29 cellular contexts compared by ENCODE assay signal in the genomic region with DNA sequence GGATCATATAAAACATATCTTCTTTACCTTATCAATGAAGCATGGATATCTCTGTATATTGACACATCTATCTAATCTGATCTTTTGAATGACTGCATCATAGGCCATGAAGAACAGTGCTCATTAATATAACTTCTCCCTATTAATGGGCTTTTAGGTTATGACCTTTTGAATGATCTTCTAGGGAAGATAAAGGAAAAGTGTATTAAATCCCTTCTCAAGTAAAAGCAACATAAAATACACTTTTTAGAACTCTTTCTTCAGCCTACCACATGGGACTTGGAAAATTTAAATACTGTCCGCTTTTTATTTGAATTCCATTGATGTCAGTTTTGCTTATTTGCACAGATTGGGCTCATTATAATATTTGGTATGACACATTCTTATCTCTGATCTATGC.
"Had no signal": no experiment of that assay in that cellular context is flagged by ENCODE, and none has a peak within 500 bp of the region (broad histone marks: within the 10 kb centered on the region; RNA-seq: fewer than 3 reads in every experiment).

No MANE protein-coding gene starts in this region.

- H3K27ac ChIP-seq: adrenal gland, ascending aorta, body of pancreas, brain microvascular endothelial cell, breast epithelium, cardiac muscle cell had no signal

- H3K4me3 ChIP-seq: adrenal gland, ascending aorta, body of pancreas, breast epithelium, cardiac muscle cell had no signal

- H3K4me1 ChIP-seq: adrenal gland, ascending aorta, body of pancreas, breast epithelium had no signal

- DNase-seq: activated effector memory CD4-positive, alpha-beta T cell treated with anti-CD3 and anti-CD28 coated beads, Interleukin-2, amount 50 U/mL, for 16 hours; activated effector memory CD4-positive, alpha-beta T cell treated with Interleukin-2 at 50 U/mL for 16 hours; activated gamma-delta T cell; activated gamma-delta T cell treated with Interleukin-2 at 50 U/mL for 16 hours; activated naive CD4-positive, alpha-beta T cell; activated naive CD4-positive, alpha-beta T cell treated with anti-CD3 and anti-CD28 coated beads for 36 hours; activated naive CD4-positive, alpha-beta T cell treated with anti-CD3 and anti-CD28 coated beads, Interleukin-2, amount 10 ng/mL, durations not matched to agents 7 days and 5 days; activated naive CD4-positive, alpha-beta T cell treated with anti-CD3 and anti-CD28 coated beads, Interleukin-2, amount 50 U/mL, for 16 hours; activated naive CD4-positive, alpha-beta T cell treated with Interleukin-2 at 50 U/mL for 16 hours; activated naive CD8-positive, alpha-beta T cell treated with anti-CD3 and anti-CD28 coated beads for 36 hours; activated naive CD8-positive, alpha-beta T cell treated with anti-CD3 and anti-CD28 coated beads, Interleukin-2, amount 10 ng/mL, durations not matched to agents 7 days and 5 days; activated naive CD8-positive, alpha-beta T cell treated with anti-CD3 and anti-CD28 coated beads, Interleukin-2, amount 50 U/mL, for 24 hours; activated T-cell treated with anti-CD3 and anti-CD28 coated beads, Interleukin-2, amount 50 U/mL, for 24 hours; activated T-cell treated with anti-CD3 and anti-CD28 coated beads, Interleukin-2, amount 50 U/mL, for 4 hours; activated T-cell treated with anti-CD3 and anti-CD28 coated beads, Interleukin-2, amount 50 U/mL, for 48 hours; activated T-cell treated with anti-CD3 and anti-CD28 coated beads, Interleukin-2, amount 50 U/mL, for 72 hours; adrenal gland; amniotic stem cell; amygdala; anterior cingulate cortex; aorta; body of pancreas; brain microvascular endothelial cell; caudate nucleus; central memory CD4-positive, alpha-beta T cell; cerebellar nuclear complex had no signal

- H3K36me3 ChIP-seq: adrenal gland, ascending aorta, brain microvascular endothelial cell, breast epithelium, cardiac muscle cell had no signal

- H3K9me3 ChIP-seq: adrenal gland, ascending aorta, breast epithelium had no signal
